19 cellular contexts compared by ENCODE assay signal in genomic region chr1:188425687-188426086, GRCh38.
A peak's percentile ranks its signal among the peaks of the same experiment; 100 is the strongest.
DNase-seq lines count a peak whose midpoint lies in the region; ATAC-seq and TF ChIP-seq lines count a peak whose summit lies in the region.
"Had no signal": no experiment of that assay in that cellular context is flagged by ENCODE, and none has a peak within 500 bp of the region (broad histone marks: within the 10 kb centered on the region; RNA-seq: fewer than 3 reads in every experiment).

No MANE protein-coding gene starts in this region.

- no peak overlapping the region for H3K14ac ChIP-seq in trophoblast cell (ENCODE audit: low read length)

- no peak overlapping the region for H2BK120ac ChIP-seq in trophoblast cell (ENCODE audit: insufficient read depth, low read length, poor library complexity)

- no peak overlapping the region for H3K4me2 ChIP-seq in GM23248 (ENCODE audit: unreplicated experiment)
- no peak overlapping the region for H3K4me2 ChIP-seq in trophoblast cell (ENCODE audit: low read length)
- H3K4me2 ChIP-seq: KMS-11 had no signal

- H3K36me3 ChIP-seq in GM23248 (ENCODE audit: low read depth): no peaks in the 10 kb centered on the region
- H3K36me3 ChIP-seq in RWPE2 (ENCODE audit: low read depth): no peaks in the 10 kb centered on the region
- H3K36me3 ChIP-seq in trophoblast cell (ENCODE audit: control insufficient read depth in 1 of 2, insufficient read depth in 2 of 2, low read length in 2 of 2): no peaks in the 10 kb centered on the region
- H3K36me3 ChIP-seq: left ventricle myocardium inferior, neutrophil, upper lobe of right lung had no signal

- in situ Hi-C loops in GM23248 (cut with MboI): no loop called here

- ATAC-seq in RWPE2 (ENCODE audit: low read depth) (peak; percentile 91), right cardiac atrium (no peak), left colon (no peak)
- ATAC-seq: activated naive CD8-positive, alpha-beta T cell treated with anti-CD3 and anti-CD28 coated beads, Interleukin-2, amount 50 U/mL, for 24 hours; upper lobe of right lung had no signal

- H3K9ac ChIP-seq in GM23248: no peak overlapping the region
- H3K9ac ChIP-seq in trophoblast cell (ENCODE audit: low read length): no peak overlapping the region
- H3K9ac ChIP-seq: KMS-11 had no signal

- intact Hi-C loops in right cardiac atrium (cut with DNase I) (no loop called here), left colon (cut with DNase I, micrococcal nuclease) (no loop called here)

- H3K4me3 ChIP-seq in GM23248: no peak overlapping the region
- H3K4me3 ChIP-seq in RWPE2 (ENCODE audit: severe bottlenecking): no peak overlapping the region
- H3K4me3 ChIP-seq in trophoblast cell (ENCODE audit: low read depth, low read length): no peak overlapping the region
- no peak overlapping the region for H3K4me3 ChIP-seq in right cardiac atrium (ENCODE audit: low read length)
- H3K4me3 ChIP-seq: left ventricle myocardium inferior, upper lobe of right lung had no signal

- H2AFZ ChIP-seq in GM23248 (no peak overlapping the region), trophoblast cell (ENCODE audit: insufficient read depth, low read length, poor library complexity) (no peak overlapping the region)

- no peak overlapping the region for H3K4ac ChIP-seq in trophoblast cell (ENCODE audit: low read depth, low read length)

- H4K8ac ChIP-seq in trophoblast cell (ENCODE audit: low read depth, low read length): no peak overlapping the region

- no peaks in the 10 kb centered on the region for H3F3A ChIP-seq in GM23248 (ENCODE audit: insufficient read depth)

- peak; percentile 16 for DNase-seq in GM23248
- no peak for DNase-seq in RWPE2 (ENCODE audit: low spot score)
- DNase-seq in dermis blood vessel endothelial cell: peak; percentile 24
- DNase-seq in trophoblast cell: peak; percentile 1 to 49
- no peak for DNase-seq in SKM-1 treated with dmso at 0.1 percent for 144 hours (lab: John Stamatoyannopoulos, UW; ENCODE audit: unreplicated experiment)
- no peak for DNase-seq in right cardiac atrium
- no peak for DNase-seq in left colon
- DNase-seq: activated CD4-positive, CD25-positive, alpha-beta regulatory T cell treated with anti-CD3 and anti-CD28 coated beads, Interleukin-2, amount 50 U/mL, for 72 hours; activated naive CD8-positive, alpha-beta T cell treated with anti-CD3 and anti-CD28 coated beads, Interleukin-2, amount 50 U/mL, for 24 hours; AML-193; cerebellar nuclear complex; DND-41; left ventricle myocardium inferior; NCI-H1092 treated with DMSO at 0.1 percent for 48 hours; NCI-H69; T1000; upper lobe of right lung had no signal

- H3K9me3 ChIP-seq in GM23248 (ENCODE audit: low read depth): peaks cover 2% of the 10 kb centered on the region
- no peaks in the 10 kb centered on the region for H3K9me3 ChIP-seq in RWPE2 (ENCODE audit: severe bottlenecking)
- H3K9me3 ChIP-seq in trophoblast cell (ENCODE audit: insufficient read depth, low read depth, low read length): no peaks in the 10 kb centered on the region
- no peaks in the 10 kb centered on the region for H3K9me3 ChIP-seq in right cardiac atrium (ENCODE audit: control insufficient read depth, low read length)
- H3K9me3 ChIP-seq: left ventricle myocardium inferior, neutrophil, upper lobe of right lung had no signal

- no peak for TF ChIP-seq CTCF in RWPE2 (IDR thresholded peaks at IDR 0.05; ENCODE audit: poor library complexity, severe bottlenecking)

- H3K9me2 ChIP-seq in GM23248 (ENCODE audit: insufficient read depth): no peaks in the 10 kb centered on the region

- no peaks in the 10 kb centered on the region for H3K27me3 ChIP-seq in GM23248 (replicated peaks; ENCODE audit: insufficient read depth)
- no peaks in the 10 kb centered on the region for H3K27me3 ChIP-seq in RWPE2 (ENCODE audit: insufficient read depth, poor library complexity, severe bottlenecking)
- H3K27me3 ChIP-seq in trophoblast cell (ENCODE audit: insufficient read depth, low read length): no peaks in the 10 kb centered on the region
- H3K27me3 ChIP-seq in right cardiac atrium (ENCODE audit: control insufficient read depth, insufficient read depth): no peaks in the 10 kb centered on the region
- H3K27me3 ChIP-seq: neutrophil, upper lobe of right lung had no signal

- H3K27ac ChIP-seq in GM23248 (no peak overlapping the region), RWPE2 (ENCODE audit: poor library complexity, severe bottlenecking) (peak overlapping the region; percentile 35), trophoblast cell (ENCODE audit: low read depth, low read length) (no peak overlapping the region), right cardiac atrium (ENCODE audit: low read length) (no peak overlapping the region)
- H3K27ac ChIP-seq: KMS-11, left ventricle myocardium inferior, neutrophil, upper lobe of right lung had no signal

- no peaks in the 10 kb centered on the region for H3K79me1 ChIP-seq in trophoblast cell (ENCODE audit: low read length)

- no peaks in the 10 kb centered on the region for H4K20me1 ChIP-seq in GM23248 (ENCODE audit: insufficient read depth)

- no peak overlapping the region for H4K91ac ChIP-seq in trophoblast cell (ENCODE audit: low read depth, low read length)

- no peak overlapping the region for H2AK5ac ChIP-seq in trophoblast cell (ENCODE audit: low read length)

- no peak overlapping the region for H2BK5ac ChIP-seq in trophoblast cell (ENCODE audit: low read depth, low read length, poor library complexity)

- H3K4me1 ChIP-seq in GM23248 (ENCODE audit: insufficient read depth): no peaks in the 10 kb centered on the region
- H3K4me1 ChIP-seq in RWPE2 (ENCODE audit: insufficient read depth, poor library complexity, severe bottlenecking): peaks cover 14% of the 10 kb centered on the region
- H3K4me1 ChIP-seq in trophoblast cell (ENCODE audit: control insufficient read depth in 1 of 2, insufficient read depth in 2 of 2, low read length in 2 of 2): no peaks in the 10 kb centered on the region
- no peaks in the 10 kb centered on the region for H3K4me1 ChIP-seq in right cardiac atrium (ENCODE audit: control insufficient read depth, insufficient read depth, low read length)
- H3K4me1 ChIP-seq: left ventricle myocardium inferior, upper lobe of right lung had no signal

- H3K18ac ChIP-seq in trophoblast cell (ENCODE audit: low read length): no peak overlapping the region

- H3K23ac ChIP-seq in trophoblast cell (ENCODE audit: low read length): no peak overlapping the region

- 14 to 19% methylated on average over 4 of the region's 4 CpGs for WGBS in GM23248 (ENCODE audit: low coverage in 1 of 2, low lambda C conversion rate in 2 of 2, missing lambda C conversion rate in 2 of 2), 2 experiments
- no CpG with 5 or more reads among the region's 4 CpGs for WGBS in trophoblast cell (ENCODE audit: extremely low coverage, insufficient coverage, insufficient read length)
- WGBS in right cardiac atrium: 66% methylated on average over 4 of the region's 4 CpGs

- H4K12ac ChIP-seq in trophoblast cell (ENCODE audit: low read depth, low read length): no peak overlapping the region

- H3K79me2 ChIP-seq in GM23248 (ENCODE audit: insufficient read depth) (no peaks in the 10 kb centered on the region), trophoblast cell (ENCODE audit: control insufficient read depth, insufficient read depth, low read length, poor library complexity) (no peaks in the 10 kb centered on the region)

- H2BK12ac ChIP-seq in trophoblast cell (ENCODE audit: low read length): no peak overlapping the region

Comparison
In these comparisons a context has a peak if more than half of its experiments do, and no peak if none do; other contexts are left out.
1. DNase-seq: peak in GM23248 (single experiment), dermis blood vessel endothelial cell (single experiment) and trophoblast cell (2 of 2); none in RWPE2 (single experiment), SKM-1 treated with dmso at 0.1 percent for 144 hours (single experiment), right cardiac atrium (0 of 3) and left colon (0 of 2).